Comparison of ENCODE assay signal across 9 cellular contexts in the genomic region with DNA sequence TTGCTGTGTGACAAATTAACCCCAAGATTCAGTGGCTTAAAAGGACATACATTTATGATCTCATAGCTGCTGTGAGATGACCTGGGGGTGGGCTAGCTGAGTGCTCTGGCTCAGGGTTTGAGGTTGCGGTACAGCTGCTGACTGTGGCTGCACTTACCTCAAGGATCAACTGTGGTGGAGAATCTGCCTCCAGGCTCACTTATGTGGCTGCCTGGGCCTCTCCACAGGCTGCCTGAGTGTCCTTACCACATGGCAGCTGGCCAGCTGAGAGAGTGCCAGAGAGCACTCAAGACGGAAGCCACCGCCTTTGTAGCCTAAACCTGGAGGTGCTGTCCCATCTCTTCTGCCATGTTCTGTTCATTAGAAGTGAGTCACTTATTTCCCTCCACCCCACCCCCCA. TPM values are rescaled to one million over a fixed set of nuclear protein-coding genes. Genes with fewer than 3 reads are reported as not detected.
DNase-seq lines count a peak whose midpoint lies in the region; ATAC-seq, FAIRE-seq and TF ChIP-seq lines count a peak whose summit lies in the region.
"Had no signal": no experiment of that assay in that cellular context is flagged by ENCODE, and none has a peak within 500 bp of the region (broad histone marks: within the 10 kb centered on the region; RNA-seq: fewer than 3 reads in every experiment).

No MANE protein-coding gene starts in this region.

- BruUV-seq in A673 (replicated peaks; lab: Mats Ljungman, UMichigan): no TSS peak

- no peak overlapping the region for H3K27ac ChIP-seq in A673 (ENCODE audit: low read depth, low read length, poor library complexity, severe bottlenecking)
- no peak overlapping the region for H3K27ac ChIP-seq in RWPE2 (ENCODE audit: poor library complexity, severe bottlenecking)
- no peak overlapping the region for H3K27ac ChIP-seq in transverse colon

- peak; percentile 89 for DNase-seq in A673 (ENCODE audit: low spot score)
- peak; percentile 82 for DNase-seq in HFFc6
- DNase-seq in RWPE2 (ENCODE audit: low spot score): no peak
- peak; percentile 45 for DNase-seq in fibroblast of villous mesenchyme (ENCODE audit: low read depth)
- DNase-seq in transverse colon: peak; percentile 70
- DNase-seq in Ammon's horn (ENCODE audit: low spot score): no peak
- no peak for DNase-seq in frontal cortex (ENCODE audit: low spot score in 2 of 2)
- DNase-seq: naive B cell had no signal

- H3K36me3 ChIP-seq in A673 (ENCODE audit: insufficient read depth, low read length, poor library complexity, severe bottlenecking) (no peaks in the 10 kb centered on the region), RWPE2 (ENCODE audit: low read depth) (no peaks in the 10 kb centered on the region), transverse colon (no peaks in the 10 kb centered on the region)

- no peaks in the 10 kb centered on the region for H3K9me3 Mint-ChIP-seq in HFFc6

- ATAC-seq in RWPE2 (ENCODE audit: low read depth) (peak; percentile 37), GM19455 (IDR thresholded peaks at IDR 0.05; ENCODE audit: unreplicated experiment) (no peak)

- no peak for FAIRE-seq in frontal cortex (lab: Jason Lieb, UNC)

- intact Hi-C loops in A673 (cut with micrococcal nuclease; ENCODE audit: unreplicated experiment): loop anchor here (2.0 to 10.0 kb wide), 2 partner anchors 33 to 241 kb away; partner anchors contain the start of gene PEAR1
- intact Hi-C loops in transverse colon (cut with DNase I; ENCODE audit: low total_unique reads): no loop called here

- H3K27me3 Mint-ChIP-seq in HFFc6 (ENCODE audit: insufficient read depth): peaks cover 40% of the 10 kb centered on the region

- H3K4me1 ChIP-seq in A673 (ENCODE audit: insufficient read depth, low read length, poor library complexity, severe bottlenecking): no peaks in the 10 kb centered on the region
- no peaks in the 10 kb centered on the region for H3K4me1 ChIP-seq in RWPE2 (ENCODE audit: insufficient read depth, poor library complexity, severe bottlenecking)
- H3K4me1 ChIP-seq in transverse colon: peaks cover 6 to 24% (median 15%) of the 10 kb centered on the region in 4 donors

- H3K4me3 ChIP-seq in A673 (ENCODE audit: low read depth, low read length, poor library complexity, severe bottlenecking) (no peak overlapping the region), RWPE2 (ENCODE audit: severe bottlenecking) (no peak overlapping the region), fibroblast of villous mesenchyme (ENCODE audit: low read depth, low read length) (no peak overlapping the region), transverse colon (no peak overlapping the region)

- TF ChIP-seq CTCF in A673 (conservative IDR thresholded peaks at IDR 0.05; ENCODE audit: low read depth, low read length): no peak
- no peak for TF ChIP-seq CTCF in HFFc6 (IDR thresholded peaks at IDR 0.05)
- TF ChIP-seq CTCF in RWPE2 (IDR thresholded peaks at IDR 0.05; ENCODE audit: poor library complexity, severe bottlenecking): no peak
- no peak for TF ChIP-seq CTCF in fibroblast of villous mesenchyme (IDR thresholded peaks at IDR 0.05; ENCODE audit: insufficient read depth, low read depth, low read length)
- no peak for TF ChIP-seq CTCF in transverse colon (IDR thresholded peaks at IDR 0.05)

- no peak overlapping the region for H3K4me3 Mint-ChIP-seq in HFFc6
- H3K4me3 Mint-ChIP-seq: naive B cell had no signal

- POLR2A ChIA-PET in A673 (lab: Charles Lee; ENCODE audit: low non-redundant PET): no interaction called here

- TF ChIP-seq EP300 in transverse colon (IDR thresholded peaks at IDR 0.05; ENCODE audit: low read depth): no peak

- no peak overlapping the region for H3K27ac Mint-ChIP-seq in HFFc6

- H3K36me3 Mint-ChIP-seq in HFFc6 (ENCODE audit: low read depth): no peaks in the 10 kb centered on the region

- H3K4me1 Mint-ChIP-seq in HFFc6 (ENCODE audit: low read depth): peaks cover 40% of the 10 kb centered on the region

- no peaks in the 10 kb centered on the region for H3K9me3 ChIP-seq in A673 (ENCODE audit: low read depth, low read length, poor library complexity, severe bottlenecking)
- H3K9me3 ChIP-seq in RWPE2 (ENCODE audit: severe bottlenecking): no peaks in the 10 kb centered on the region
- H3K9me3 ChIP-seq in transverse colon: no peaks in the 10 kb centered on the region

- TF ChIP-seq POLR2A in transverse colon (IDR thresholded peaks at IDR 0.05): no peak

- in situ Hi-C loops in transverse colon (cut with MboI; ENCODE audit: low pct_ligation_motif_present in 1 of 4, low pct_unique_long_range_greater_than_20kb in 1 of 4, low sequenced_read_pairs in 3 of 4): no loop called here

- H3K27me3 ChIP-seq in A673 (replicated peaks; ENCODE audit: insufficient read depth, low read depth, low read length, poor library complexity) (peaks cover 48% of the 10 kb centered on the region), RWPE2 (ENCODE audit: insufficient read depth, poor library complexity, severe bottlenecking) (peaks cover 41% of the 10 kb centered on the region), transverse colon (peaks cover 96% of the 10 kb centered on the region)

- CTCF ChIA-PET in A673 (lab: Charles Lee): interaction anchor here (0.6 to 1.1 kb wide), 2 partner anchors 40 to 160 kb away, joined by 3 read pairs; no protein-coding TSS in a partner anchor

- 22% methylated on average over 3 of the region's 3 CpGs; no CpG with 5 or more reads in 1 of the 2 donors for WGBS in transverse colon (ENCODE audit: low coverage in 1 of 2), 2 donors

RNA-seq across cellular contexts. Expression of gene LRRC71, which starts 5.7 kb away (rescaled TPM):
- total RNA-seq in A673 (2021): not detected in 2 replicates
- under 1 TPM in 4 of 6 experiments, not detected in 2; 0.13 to 0.46 (median 0.41) TPM for total RNA-seq in HFFc6 (2021; fragmentation: NEBNext Ultra II Directional; extraction: Animal tissue kit (Norgen Biotek cat#: 25700))
- not detected in 2 replicates for total RNA-seq in fibroblast of villous mesenchyme
- 1 to 10 TPM in 1 of 4 donors, not detected in 3; 1.2 TPM for total RNA-seq in transverse colon
- total RNA-seq in frontal cortex: not detected

RNA-seq across cellular contexts. Expression of gene PEAR1, which starts 32.7 kb away (rescaled TPM):
- total RNA-seq in A673 (2021): 0.35 and 0.52 TPM in 2 replicates
- 10 to 100 TPM in 4 of 6 experiments, 1 to 10 TPM in 2; 3.2 to 23.6 (median 20.2) TPM for total RNA-seq in HFFc6 (2021; fragmentation: NEBNext Ultra II Directional; extraction: Animal tissue kit (Norgen Biotek cat#: 25700))
- 11.3 and 12.1 TPM in 2 replicates for total RNA-seq in fibroblast of villous mesenchyme
- total RNA-seq in transverse colon: 1 to 10 TPM; 1.8 to 5.6 (median 3.7) TPM
- 0.41 TPM for total RNA-seq in frontal cortex

Comparison
In these comparisons a context has a peak if more than half of its experiments do, and no peak if none do; other contexts are left out.
1. DNase-seq: peak in A673 (single experiment), HFFc6 (single experiment), fibroblast of villous mesenchyme (single experiment) and transverse colon (single experiment); none in RWPE2 (single experiment), Ammon's horn (single experiment) and frontal cortex (0 of 2).